ENCODE assay signal across 1 cellular context in genomic region chr1:67647036-67647798, GRCh38.
TF ChIP-seq lines count a peak whose summit lies in the region.

No MANE protein-coding gene starts in this region.

TF ChIP-seq in K562, 482 proteins besides CTCF, POLR2A, EP300 and RAD21 (continued from another document):
- TF ChIP-seq ZMIZ1 (IDR thresholded peaks at IDR 0.05; ENCODE audit: low read depth in 2 of 2, low read length in 2 of 2) (no peak), MCM7 (IDR thresholded peaks at IDR 0.05) (no peak), E2F8 (IDR thresholded peaks at IDR 0.05; ENCODE audit: low read depth, partially characterized antibody) (no peak), CREB3L1 (IDR thresholded peaks at IDR 0.05; ENCODE audit: borderline replicate concordance, low read depth) (no peak), TARDBP (IDR thresholded peaks at IDR 0.05) (no peak), CEBPB (tag; IDR thresholded peaks at IDR 0.05) (peak; percentile 28; the same call in 1 of the 2 replicates), SAFB2 (IDR thresholded peaks at IDR 0.05; ENCODE audit: borderline replicate concordance, low read depth, low read length, severe bottlenecking) (no peak), THRA (IDR thresholded peaks at IDR 0.05) (no peak), MBD2 (IDR thresholded peaks at IDR 0.05; ENCODE audit: borderline replicate concordance, low read depth) (no peak), ZNF41 (CRISPR knock-in tag; conservative IDR thresholded peaks at IDR 0.05) (no peak), VEZF1 (CRISPR knock-in tag; IDR thresholded peaks at IDR 0.05) (no peak), ZC3H8 (IDR thresholded peaks at IDR 0.05) (no peak), OTX1 (CRISPR knock-in tag; IDR thresholded peaks at IDR 0.05) (no peak), MIER1 (IDR thresholded peaks at IDR 0.05; ENCODE audit: low read depth) (no peak), ZNF609 (CRISPR knock-in tag; IDR thresholded peaks at IDR 0.05; ENCODE audit: borderline replicate concordance) (no peak), ZNF280B (CRISPR knock-in tag; IDR thresholded peaks at IDR 0.05) (no peak), CHCHD3 (CRISPR knock-in tag; IDR thresholded peaks at IDR 0.05) (no peak), DMBX1 (CRISPR knock-in tag; IDR thresholded peaks at IDR 0.05; ENCODE audit: borderline replicate concordance) (no peak), ZNF146 (CRISPR knock-in tag; IDR thresholded peaks at IDR 0.05; ENCODE audit: unreplicated experiment) (no peak), ZC3H4 (CRISPR knock-in tag; IDR thresholded peaks at IDR 0.05; ENCODE audit: borderline replicate concordance) (no peak), RERE (CRISPR knock-in tag; IDR thresholded peaks at IDR 0.05; ENCODE audit: borderline replicate concordance) (no peak), ZNF143 (CRISPR knock-in tag; IDR thresholded peaks at IDR 0.05) (no peak), ATF1 (CRISPR knock-in tag; IDR thresholded peaks at IDR 0.05) (no peak), ATF1 (tag; IDR thresholded peaks at IDR 0.05) (no peak), HDGF (IDR thresholded peaks at IDR 0.05) (0 out of 2 replicates have a peak, but pooled peaks have one; percentile 24), CREB5 (CRISPR knock-in tag; IDR thresholded peaks at IDR 0.05) (no peak)
